Comparison of ENCODE assay signal across 8 cellular contexts in genomic region chr1:37595440-37596181, GRCh38. TPM values are rescaled to one million over a fixed set of nuclear protein-coding genes. Genes with fewer than 3 reads are reported as not detected.
DNase-seq lines count a peak whose midpoint lies in the region; ATAC-seq, FAIRE-seq and TF ChIP-seq lines count a peak whose summit lies in the region.

GNL2 (minus strand) TSS chr1:37595937; CDS start chr1:37595822, 115 bp downstream.

- H3K4me2 ChIP-seq in H1 (ENCODE audit: insufficient read depth in 1 of 2, low read depth in 2 of 2, low read length in 2 of 2) (peak within 1 kb of the TSS; percentile 77 to 79), mesenchymal stem cell (ENCODE audit: low read length, poor library complexity, severe bottlenecking) (peak within 1 kb of the TSS; percentile 87)

- H2BK5ac ChIP-seq in H1 (ENCODE audit: low read depth, low read length) (peak within 1 kb of the TSS; percentile 90; the same call in 1 of the 2 replicates), mesenchymal stem cell (ENCODE audit: low read depth, low read length, poor library complexity, severe bottlenecking) (no peak within 1 kb of the TSS)

- H3K14ac ChIP-seq in H1 (ENCODE audit: insufficient read length) (no peak within 1 kb of the TSS), mesenchymal stem cell (ENCODE audit: low read length in 2 of 2) (no peak within 1 kb of the TSS)

- H3K27ac ChIP-seq in H1 (ENCODE audit: low read depth, low read length): peak within 1 kb of the TSS; percentile 87
- peak within 1 kb of the TSS; percentile 58 for H3K27ac ChIP-seq in mesenchymal stem cell (ENCODE audit: low read length, poor library complexity, severe bottlenecking)

- H3K9me3 ChIP-seq in H1 (ENCODE audit: insufficient read depth in 2 of 2, low read depth in 1 of 2, low read length in 1 of 2) (no peaks in the 10 kb centered on the region), mesenchymal stem cell (ENCODE audit: control insufficient read depth, low read length) (no peaks in the 10 kb centered on the region)

- H3K18ac ChIP-seq in H1 (ENCODE audit: extremely low read depth, low read length): peak within 1 kb of the TSS; percentile 60
- H3K18ac ChIP-seq in mesenchymal stem cell (ENCODE audit: low read depth in 1 of 2, low read length in 2 of 2): peak within 1 kb of the TSS; percentile 85 to 95

- H3K79me2 ChIP-seq in H1 (ENCODE audit: control insufficient read depth in 1 of 2, insufficient read depth in 2 of 2, low read length in 2 of 2): peaks cover 22 to 38% of the 10 kb centered on the region in 2 experiments

- H3K23me2 ChIP-seq in H1 (ENCODE audit: low read depth, low read length): no peaks in the 10 kb centered on the region

- H2AK5ac ChIP-seq in H1 (ENCODE audit: low read depth, low read length) (no peak within 1 kb of the TSS), mesenchymal stem cell (ENCODE audit: low read length, severe bottlenecking) (no peak within 1 kb of the TSS)

- peak; percentile 100 for DNase-seq in COLO668 (lab: John Stamatoyannopoulos, UW; ENCODE audit: unreplicated experiment)
- DNase-seq in HT1080 (ENCODE audit: low read depth): peak; percentile 94
- peak; percentile 96 for DNase-seq in NOMO-1 treated with DMSO at 0.1 percent for 48 hours (lab: John Stamatoyannopoulos, UW; ENCODE audit: unreplicated experiment)
- DNase-seq in activated CD8-positive, alpha-beta memory T cell treated with anti-CD3 and anti-CD28 coated beads for 48 hours (ENCODE audit: low read depth in 2 of 3, low spot score in 2 of 3): peak; percentile 90 to 94 (median 90)
- peak; percentile 86 to 98 for DNase-seq in H1 (ENCODE audit: low read depth in 1 of 2, low spot score in 2 of 2)
- peak; percentile 97 for DNase-seq in mesenchymal stem cell
- DNase-seq in stimulated activated CD8-positive, alpha-beta memory T cell treated with anti-CD3 and anti-CD28 coated beads, Interleukin-12 subunit alpha, Interleukin-12 subunit beta, amount 100 ng/mL, for 4 hours (ENCODE audit: low read depth): peak; percentile 94

- CTCF ChIA-PET in H1 (lab: Charles Lee; ENCODE audit: partially characterized antibody): interaction anchor here (1.0 to 1.4 kb wide), 4 partner anchors 27 to 169 kb away, joined by 3 to 6 read pairs (median 4); partner anchors contain the start of gene EPHA10

- no peak within 1 kb of the TSS for H3K23ac ChIP-seq in H1 (ENCODE audit: insufficient read length)
- H3K23ac ChIP-seq in mesenchymal stem cell (ENCODE audit: low read length in 2 of 2): no peak within 1 kb of the TSS

- H3K27me3 ChIP-seq in H1 (replicated peaks in 1 of 4; ENCODE audit: control insufficient read depth in 3 of 4, extremely low read depth in 1 of 4, insufficient read depth in 3 of 4, low read length in 3 of 4): peaks cover 0 to 3% (median 0%) of the 10 kb centered on the region in 4 experiments; a peak in 2 of 7 replicates
- H3K27me3 ChIP-seq in mesenchymal stem cell (ENCODE audit: control insufficient read depth in 1 of 2, insufficient read depth in 1 of 2, low read length in 2 of 2): no peaks in the 10 kb centered on the region

- no peak within 1 kb of the TSS for H2BK20ac ChIP-seq in H1 (ENCODE audit: low read length)

- H3K4ac ChIP-seq in H1 (replicated peaks; ENCODE audit: insufficient read length, low read depth, low read length) (peak within 1 kb of the TSS; percentile 6), mesenchymal stem cell (ENCODE audit: low read depth in 1 of 2, low read length in 2 of 2) (peak within 1 kb of the TSS; percentile 14 to 84)

- H2AFZ ChIP-seq in H1 (ENCODE audit: low read length): peak within 1 kb of the TSS; percentile 97
- peak within 1 kb of the TSS; percentile 93 for H2AFZ ChIP-seq in mesenchymal stem cell (ENCODE audit: low read depth, low read length)

- H3K56ac ChIP-seq in H1 (replicated peaks; ENCODE audit: insufficient read length, low read depth, low read length): peak within 1 kb of the TSS; percentile 9

- peak; percentile 93 for ATAC-seq in GM21360 (IDR thresholded peaks at IDR 0.05; ENCODE audit: unreplicated experiment)

- peaks cover 12% of the 10 kb centered on the region for H3K79me1 ChIP-seq in H1 (ENCODE audit: low read depth, low read length)
- peaks cover 2% of the 10 kb centered on the region for H3K79me1 ChIP-seq in mesenchymal stem cell (replicated peaks; ENCODE audit: low read length, poor library complexity, severe bottlenecking)

- peaks cover 0 to 3% of the 10 kb centered on the region in 2 experiments for H4K20me1 ChIP-seq in H1 (replicated peaks in 1 of 2; ENCODE audit: control insufficient read depth in 1 of 2, insufficient read depth in 2 of 2, low read length in 2 of 2)

- WGBS in H1 (ENCODE audit: extremely low coverage in 1 of 2, insufficient coverage in 1 of 2, insufficient read length in 1 of 2, insufficient replicate concordance in 2 of 2, low coverage in 1 of 2, low lambda C conversion rate in 2 of 2, missing lambda C conversion rate in 1 of 2), 2 experiments: 0% methylated on average over 49 of the region's 51 CpGs; no CpG with 5 or more reads in 1 of the 2 experiments
- 0% methylated on average over 50 of the region's 51 CpGs for WGBS in mesenchymal stem cell

- H2BK12ac ChIP-seq in H1 (ENCODE audit: low read depth, low read length): no peak within 1 kb of the TSS
- H2BK12ac ChIP-seq in mesenchymal stem cell (ENCODE audit: low read length in 2 of 2): peak within 1 kb of the TSS in 1 of 2 experiments; percentile 21

- H3K4me3 ChIP-seq in H1 (ENCODE audit: extremely low read depth in 1 of 4, insufficient read depth in 2 of 4, low read depth in 3 of 4, low read length in 4 of 4) (peak within 1 kb of the TSS; percentile 80 to 97 (median 96)), mesenchymal stem cell (ENCODE audit: insufficient read depth in 1 of 2, low read depth in 1 of 2, low read length in 2 of 2) (peak within 1 kb of the TSS; percentile 90 to 99)

- peak within 1 kb of the TSS; percentile 56 for H4K5ac ChIP-seq in H1 (ENCODE audit: insufficient read length, low read depth, low read length)

- H3K36me3 ChIP-seq in H1 (ENCODE audit: control insufficient read depth in 2 of 4, insufficient read depth in 4 of 4, low read length in 3 of 4): peaks cover 16 to 27% (median 26%) of the 10 kb centered on the region in 4 experiments
- H3K36me3 ChIP-seq in mesenchymal stem cell (ENCODE audit: control insufficient read depth in 1 of 2, insufficient read depth in 2 of 2, low read depth in 1 of 2, low read length in 2 of 2): peaks cover 3 to 31% of the 10 kb centered on the region in 2 experiments

- no peak for TF ChIP-seq RAD21 in H1 (IDR thresholded peaks at IDR 0.05 in 1 of 2, conservative IDR thresholded peaks at IDR 0.05 in 1 of 2; ENCODE audit: low read depth in 2 of 2, low read length in 2 of 2)

- H4K8ac ChIP-seq in H1 (ENCODE audit: extremely low read depth, insufficient read depth, low read length) (peak within 1 kb of the TSS; percentile 93; the same call in 1 of the 2 replicates), mesenchymal stem cell (ENCODE audit: low read length) (no peak within 1 kb of the TSS)

- peak in 1 of 2 experiments; percentile 95; a peak in 2 of 3 replicates for TF ChIP-seq POLR2A in H1 (IDR thresholded peaks at IDR 0.05; ENCODE audit: control extremely low read depth in 1 of 2, low read depth in 2 of 2, low read length in 2 of 2)

- no peak for FAIRE-seq in H1 (lab: Jason Lieb, UNC)

- H4K91ac ChIP-seq in H1 (replicated peaks; ENCODE audit: insufficient read length, low read length) (no peak within 1 kb of the TSS), mesenchymal stem cell (ENCODE audit: low read length) (peak within 1 kb of the TSS; percentile 85)

- no peaks in the 10 kb centered on the region; a peak in 1 of 7 replicates for H3K4me1 ChIP-seq in H1 (replicated peaks in 1 of 4; ENCODE audit: control insufficient read depth in 3 of 4, insufficient read depth in 4 of 4, low read length in 3 of 4)
- peaks cover 4% of the 10 kb centered on the region for H3K4me1 ChIP-seq in mesenchymal stem cell (ENCODE audit: control insufficient read depth, insufficient read depth, low read depth, low read length)

- no peak for TF ChIP-seq CTCF in H1 (IDR thresholded peaks at IDR 0.05; ENCODE audit: control extremely low read depth in 1 of 3, insufficient read depth in 1 of 3, low read depth in 1 of 3, low read length in 3 of 3)

- H2BK15ac ChIP-seq in H1 (ENCODE audit: low read length) (no peak within 1 kb of the TSS), mesenchymal stem cell (ENCODE audit: low read depth, poor library complexity, severe bottlenecking) (peak within 1 kb of the TSS; percentile 93)

- TF ChIP-seq EP300 in H1 (IDR thresholded peaks at IDR 0.05; ENCODE audit: borderline replicate concordance in 1 of 2, low read depth in 2 of 2, low read length in 2 of 2): no peak

- POLR2A ChIA-PET in H1 (lab: Charles Lee; ENCODE audit: partially characterized antibody): interaction anchor here (0.6 to 2.9 kb wide), 9 partner anchors 8 to 95 kb away, joined by 3 to 9 read pairs (median 3); partner anchors contain the start of gene SNIP1

- no peak within 1 kb of the TSS for H2BK120ac ChIP-seq in H1 (replicated peaks; ENCODE audit: low read depth, low read length)
- H2BK120ac ChIP-seq in mesenchymal stem cell (ENCODE audit: low read depth, low read length): no peak within 1 kb of the TSS

- H3K9ac ChIP-seq in H1 (replicated peaks in 1 of 4; ENCODE audit: extremely low read depth in 1 of 4, low read depth in 3 of 4, low read length in 3 of 4) (peak within 1 kb of the TSS; percentile 89 to 96 (median 91)), mesenchymal stem cell (ENCODE audit: low read length) (peak within 1 kb of the TSS; percentile 99)

TF ChIP-seq in H1, 55 proteins besides CTCF, POLR2A, EP300 and RAD21 (continues in another document):
- TF ChIP-seq JUN (IDR thresholded peaks at IDR 0.05; ENCODE audit: low read depth, low read length): no peak

RNA-seq across cellular contexts. Expression of gene GNL2, which starts in this region (rescaled TPM):
- total RNA-seq in HT1080 (2014; rRNA removed; shearing (Covaris generic)): 105 and 111 TPM in 2 replicates
- polyA plus RNA-seq in HT1080 (2015; cell fraction: cytosol; rRNA removed): 46.4 and 49.1 TPM in 2 replicates
- 102 and 112 TPM in 2 replicates for polyA plus RNA-seq in HT1080 (2015; cell fraction: nucleus; rRNA removed)
- total RNA-seq in H1 (2021; fragmentation: NEBNext Ultra II Directional; extraction: Animal tissue kit (Norgen Biotek cat#: 25700)): 88.3 and 95.6 TPM in 2 replicates
- polyA plus RNA-seq in H1 (2011; rRNA removed): 14.0 and 22.2 TPM in 2 replicates
- 48.1 TPM for polyA plus RNA-seq in H1 (2011; cell fraction: cytosol; rRNA removed)
- 42.9 TPM for polyA plus RNA-seq in H1 (2011; cell fraction: nucleus; rRNA removed)
- polyA plus RNA-seq in H1 (2012, experiment 1 of 2): 99.8 to 147 TPM (median 109 TPM) in 4 replicates
- 5.4 TPM for polyA plus RNA-seq in H1 (2012, experiment 2 of 2)
- polyA plus RNA-seq in H1 (2013, experiment 1 of 2): 160 TPM
- polyA plus RNA-seq in H1 (2013, experiment 2 of 2): 161 TPM
- polyA minus RNA-seq in H1 (2011; rRNA and poly(A)+ RNA removed): 61.5 and 65.6 TPM in 2 replicates
- polyA minus RNA-seq in H1 (2011; cell fraction: cytosol; rRNA and poly(A)+ RNA removed): 62.8 TPM
- 123 TPM for polyA minus RNA-seq in H1 (2011; cell fraction: nucleus; rRNA and poly(A)+ RNA removed)
- 150 TPM for polyA plus RNA-seq in mesenchymal stem cell (2013, experiment 1 of 2)
- 150 TPM for polyA plus RNA-seq in mesenchymal stem cell (2013, experiment 2 of 2)

Comparison
In these comparisons a context has a peak if more than half of its experiments do, and no peak if none do; other contexts are left out.
1. Peak in every context shown above with its lines: DNase-seq, ATAC-seq, H3K4me3 ChIP-seq and H3K27ac ChIP-seq.